ENCODE assay signal across 24 cellular contexts in the genomic region with DNA sequence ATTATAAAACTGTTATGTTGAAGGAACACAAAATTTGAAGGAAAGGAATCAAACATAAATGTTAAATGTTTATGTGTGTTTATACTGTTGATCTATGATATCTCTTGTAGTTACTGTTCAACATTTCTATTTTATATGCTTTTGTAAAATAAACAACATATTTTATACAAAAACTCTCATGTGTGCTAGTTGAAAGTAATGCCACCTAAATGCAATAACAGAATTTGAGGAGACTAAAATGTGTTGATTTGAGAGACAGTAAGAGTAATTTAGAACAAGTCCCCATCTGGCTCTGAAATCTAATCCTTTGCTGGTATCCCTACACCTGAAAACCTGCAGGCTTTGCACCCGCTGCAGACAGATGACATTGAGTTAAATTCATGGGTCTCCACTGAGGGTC.
"Had no signal": no experiment of that assay in that cellular context is flagged by ENCODE, and none has a peak within 500 bp of the region (broad histone marks: within the 10 kb centered on the region; RNA-seq: fewer than 3 reads in every experiment).

No MANE protein-coding gene starts in this region.

- DNase-seq: natural killer cell; occipital lobe; ovary; psoas muscle; right cardiac atrium; right lobe of liver; sigmoid colon; small intestine; stimulated activated CD4-positive, alpha-beta T cell treated with anti-CD3 and anti-CD28 coated beads, Interleukin-15, amount 100 ng/mL, for 24 hours; stimulated activated CD4-positive, alpha-beta T cell treated with anti-CD3 and anti-CD28 coated beads, Interleukin-2, amount 100 ng/mL, for 24 hours; stimulated activated CD4-positive, alpha-beta T cell treated with anti-CD3 and anti-CD28 coated beads, Interleukin-2, amount 100 ng/mL, for 48 hours; stimulated activated CD4-positive, alpha-beta T cell treated with anti-CD3 and anti-CD28 coated beads, Interleukin-4, amount 100 ng/mL, for 24 hours; stimulated activated naive B cell treated with anti-CD40 and anti-IgM and Interleukin-4, amounts not matched to agents 10 μg/mL and 1 μg/mL and 100 μg/mL, for 72 hours; stimulated activated naive CD4-positive, alpha-beta T cell treated with Interleukin-2 at 50 U/mL for 16 hours; stomach; testis; tibial artery; transverse colon; upper lobe of right lung; uterus had no signal

- H3K9me3 ChIP-seq: ovary, psoas muscle, right lobe of liver, sigmoid colon, stomach, suprapubic skin, testis, tibial artery, transverse colon, upper lobe of right lung, uterus had no signal

- H3K27ac ChIP-seq: neural progenitor cell, ovary, parathyroid adenoma, psoas muscle, right lobe of liver, sigmoid colon, stomach, suprapubic skin, testis, tibial artery, transverse colon, upper lobe of right lung, uterus had no signal

- ATAC-seq: natural killer cell; psoas muscle; right cardiac atrium; right lobe of liver; stimulated activated effector memory CD8-positive, alpha-beta T cell treated with anti-CD3 and anti-CD28 coated beads, Interleukin-12 subunit alpha, Interleukin-12 subunit beta, amount 100 ng/mL, for 72 hours; stimulated activated naive B cell treated with anti-CD40 and anti-IgM and Interleukin-4, amounts not matched to agents 10 μg/mL and 1 μg/mL and 100 μg/mL, for 72 hours; upper lobe of right lung had no signal

- H3K27me3 ChIP-seq: ovary, right lobe of liver, testis, uterus had no signal

- H3K4me1 ChIP-seq: neural progenitor cell, psoas muscle, sigmoid colon, stomach, suprapubic skin, testis, transverse colon, upper lobe of right lung, uterus had no signal

- H3K36me3 ChIP-seq: neural progenitor cell, ovary, right lobe of liver, sigmoid colon, stomach, suprapubic skin, tibial artery, transverse colon, upper lobe of right lung, uterus had no signal

- H3K4me3 ChIP-seq: neural progenitor cell, ovary, psoas muscle, right lobe of liver, sigmoid colon, stomach, suprapubic skin, testis, tibial artery, transverse colon, upper lobe of right lung, uterus had no signal
